8 cellular contexts compared by ENCODE assay signal in the genomic region with DNA sequence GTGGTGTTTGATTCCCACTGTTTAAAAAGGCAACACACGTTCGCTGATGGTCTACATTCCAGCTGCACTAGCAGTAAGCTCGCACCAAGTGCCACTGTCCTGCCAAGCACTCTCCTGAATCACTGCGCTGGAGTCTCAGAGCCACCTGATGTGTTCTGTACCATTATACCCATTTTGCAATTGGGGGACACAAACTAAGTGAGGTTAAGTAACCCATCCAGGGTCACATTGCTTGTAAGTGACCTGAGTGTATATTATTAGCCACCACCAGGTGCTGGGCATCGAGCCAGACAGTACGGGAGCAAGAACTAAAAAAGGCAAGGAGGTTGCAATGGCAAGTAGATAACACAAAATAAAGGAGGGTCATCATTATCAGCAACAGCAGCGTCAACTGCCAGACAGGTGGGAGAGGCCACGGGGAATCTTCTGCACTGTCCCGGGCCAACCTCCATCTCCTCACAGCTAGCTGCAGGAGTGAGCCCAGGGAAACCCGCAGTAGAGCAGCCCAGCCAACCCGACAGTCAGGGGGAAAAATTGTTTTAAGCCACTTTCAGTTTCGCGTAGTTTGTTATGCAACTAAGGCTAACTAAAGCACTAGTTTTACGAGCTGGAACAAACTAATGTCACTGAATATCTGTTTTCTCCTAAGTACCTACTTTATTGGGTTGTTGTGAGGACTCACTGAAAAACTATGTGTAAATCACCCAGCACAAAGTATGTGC. TPM values are rescaled to one million over a fixed set of nuclear protein-coding genes. Genes with fewer than 3 reads are reported as not detected.
DNase-seq lines count a peak whose midpoint lies in the region; ATAC-seq and TF ChIP-seq lines count a peak whose summit lies in the region.

No MANE protein-coding gene starts in this region.

- H3K9me3 ChIP-seq in HUES64 (ENCODE audit: insufficient read depth, low read depth, low read length), result no peaks in the 10 kb centered on the region
- no peaks in the 10 kb centered on the region for H3K9me3 ChIP-seq in Peyer's patch
- no peaks in the 10 kb centered on the region for H3K9me3 ChIP-seq in hepatocyte (ENCODE audit: low read depth)
- H3K9me3 ChIP-seq in skeletal muscle tissue (ENCODE audit: control insufficient read depth in 3 of 3, low read length in 3 of 3), result no peaks in the 10 kb centered on the region
- no peaks in the 10 kb centered on the region for H3K9me3 ChIP-seq in effector memory CD4-positive, alpha-beta T cell (ENCODE audit: control insufficient read depth, low read length)

- H3K36me3 ChIP-seq in HUES64 (ENCODE audit: insufficient read depth, low read length) (no peaks in the 10 kb centered on the region), Peyer's patch (no peaks in the 10 kb centered on the region), hepatocyte (replicated peaks; ENCODE audit: insufficient read depth, low read depth) (no peaks in the 10 kb centered on the region), skeletal muscle tissue (ENCODE audit: control insufficient read depth in 3 of 3, insufficient read depth in 3 of 3, low read length in 3 of 3) (no peaks in the 10 kb centered on the region)
- H3K36me3 ChIP-seq in effector memory CD4-positive, alpha-beta T cell (ENCODE audit: control insufficient read depth, insufficient read depth, low read length), result no peaks in the 10 kb centered on the region

- TF ChIP-seq CTCF in Peyer's patch (IDR thresholded peaks at IDR 0.05) (peak in 2 of 6 experiments; percentile 11 to 12), hepatocyte (IDR thresholded peaks at IDR 0.05; ENCODE audit: poor library complexity) (no peak)

- H3K27me3 ChIP-seq in HUES64 (ENCODE audit: insufficient read depth, low read length), result peaks cover 38% of the 10 kb centered on the region
- H3K27me3 ChIP-seq in Peyer's patch, result no peaks in the 10 kb centered on the region
- H3K27me3 ChIP-seq in hepatocyte, result no peaks in the 10 kb centered on the region
- H3K27me3 ChIP-seq in skeletal muscle tissue (ENCODE audit: control insufficient read depth in 3 of 3, insufficient read depth in 3 of 3, low read length in 3 of 3), result peaks cover 0 to 4% (median 3%) of the 10 kb centered on the region in 3 donors
- H3K27me3 ChIP-seq in effector memory CD4-positive, alpha-beta T cell (replicated peaks; ENCODE audit: control insufficient read depth, insufficient read depth, low read length, poor library complexity, severe bottlenecking), result peaks cover 3% of the 10 kb centered on the region

- H4K20me1 ChIP-seq in hepatocyte (ENCODE audit: insufficient read depth, poor library complexity, severe bottlenecking), result no peaks in the 10 kb centered on the region

- H3K9ac ChIP-seq in HUES64 (ENCODE audit: low read depth, low read length), result peak overlapping the region; percentile 72
- H3K9ac ChIP-seq in skeletal muscle tissue (ENCODE audit: low read depth in 1 of 3, low read length in 3 of 3), result peak overlapping the region; percentile 68 to 82 (median 76)

- no peaks in the 10 kb centered on the region for H3K9me2 ChIP-seq in hepatocyte (replicated peaks; ENCODE audit: insufficient read depth)

- H2AFZ ChIP-seq in hepatocyte, result peak overlapping the region; percentile 95

- no peak for TF ChIP-seq POLR2A in Peyer's patch (IDR thresholded peaks at IDR 0.05)

- H3K4me1 ChIP-seq in HUES64 (ENCODE audit: insufficient read depth, low read length) (peaks cover 10% of the 10 kb centered on the region), Peyer's patch (peaks cover 0 to 16% (median 0%) of the 10 kb centered on the region in 4 donors), hepatocyte (ENCODE audit: insufficient read depth) (peaks cover 15% of the 10 kb centered on the region), skeletal muscle tissue (ENCODE audit: control insufficient read depth in 3 of 3, insufficient read depth in 3 of 3, low read length in 3 of 3) (peaks cover 20 to 25% (median 22%) of the 10 kb centered on the region in 3 donors)
- H3K4me1 ChIP-seq in effector memory CD4-positive, alpha-beta T cell (ENCODE audit: control insufficient read depth, insufficient read depth, low read length, poor library complexity, severe bottlenecking), result no peaks in the 10 kb centered on the region

- no peak for DNase-seq in Peyer's patch
- DNase-seq in hepatocyte (ENCODE audit: low spot score), result peak; percentile 16
- DNase-seq in effector memory CD4-positive, alpha-beta T cell, result no peak

- H3K4me2 ChIP-seq in hepatocyte, result peak overlapping the region; percentile 99

- H3K27ac ChIP-seq in HUES64 (ENCODE audit: low read depth, low read length), result no peak overlapping the region
- peak overlapping the region in 1 of 4 donors; percentile 14 for H3K27ac ChIP-seq in Peyer's patch
- no peak overlapping the region for H3K27ac ChIP-seq in hepatocyte
- peak overlapping the region; percentile 86 for H3K27ac ChIP-seq in skeletal muscle tissue (ENCODE audit: low read depth, low read length)
- no peak overlapping the region for H3K27ac ChIP-seq in effector memory CD4-positive, alpha-beta T cell (ENCODE audit: insufficient read depth, low read length, poor library complexity, severe bottlenecking)

- H3K4me3 ChIP-seq in HUES64 (ENCODE audit: low read length) (peak overlapping the region; percentile 77), Peyer's patch (peak overlapping the region in 3 of 4 donors; percentile 12 to 57 (median 45)), hepatocyte (no peak overlapping the region), skeletal muscle tissue (ENCODE audit: low read length in 3 of 3) (peak overlapping the region; percentile 77 to 82 (median 78))
- no peak overlapping the region for H3K4me3 ChIP-seq in effector memory CD4-positive, alpha-beta T cell (ENCODE audit: insufficient read depth, low read depth, low read length, poor library complexity, severe bottlenecking)

- ATAC-seq in GM21723 (IDR thresholded peaks at IDR 0.05; ENCODE audit: unreplicated experiment) (no peak), GM18502 (IDR thresholded peaks at IDR 0.05; ENCODE audit: poor library complexity, unreplicated experiment) (no peak), GM18498 (IDR thresholded peaks at IDR 0.05; ENCODE audit: unreplicated experiment) (no peak)

- no peaks in the 10 kb centered on the region for H3K79me2 ChIP-seq in hepatocyte

- WGBS in HUES64, result 58% methylated on average over 14 of the region's 14 CpGs
- WGBS in hepatocyte (ENCODE audit: low lambda C conversion rate, missing lambda C conversion rate), result 51% methylated on average over 14 of the region's 14 CpGs

RNA-seq across cellular contexts. Expression of a gene that starts 0.7 kb away (rescaled TPM):
- polyA plus RNA-seq in HUES64 (2013, experiment 1 of 2), result 28.7 TPM
- polyA plus RNA-seq in HUES64 (2013, experiment 2 of 2), result 36.8 TPM
- total RNA-seq in Peyer's patch (10 to 100 TPM in 1 of 4 donors, 1 to 10 TPM in 3; 2.5 to 16.5 (median 8.0) TPM), hepatocyte (26.2 and 36.6 TPM in 2 replicates), skeletal muscle tissue (25.1 TPM)
- polyA plus RNA-seq in hepatocyte, result 36.3 and 36.4 TPM in 2 replicates

RNA-seq across cellular contexts. Expression of a gene that starts 47.5 kb away (rescaled TPM):
- polyA plus RNA-seq in HUES64 (2013, experiment 1 of 2), result 4.6 TPM
- polyA plus RNA-seq in HUES64 (2013, experiment 2 of 2), result 5.2 TPM
- total RNA-seq in Peyer's patch, result 100 to 1,000 TPM in 3 of 4 donors, 10 to 100 TPM in 1; 29.7 to 159 (median 120) TPM
- 8.7 and 20.7 TPM in 2 replicates for total RNA-seq in hepatocyte
- polyA plus RNA-seq in hepatocyte, result 12.3 and 13.7 TPM in 2 replicates
- total RNA-seq in skeletal muscle tissue, result 11.0 TPM

Comparison
In these comparisons a context has a peak if more than half of its experiments do, and no peak if none do; other contexts are left out.
1. H3K4me3 ChIP-seq: peak in HUES64 (single experiment), Peyer's patch (3 of 4) and skeletal muscle tissue (3 of 3); none in hepatocyte (single experiment) and effector memory CD4-positive, alpha-beta T cell (single experiment).